10 cellular contexts compared by ENCODE assay signal in genomic region chr4:7052923-7053715, GRCh38. TPM values are rescaled to one million over a fixed set of nuclear protein-coding genes. Genes with fewer than 3 reads are reported as not detected.
DNase-seq lines count a peak whose midpoint lies in the region; ATAC-seq and TF ChIP-seq lines count a peak whose summit lies in the region.
"Had no signal": no experiment of that assay in that cellular context is flagged by ENCODE, and none has a peak within 500 bp of the region (broad histone marks: within the 10 kb centered on the region; RNA-seq: fewer than 3 reads in every experiment).

No MANE protein-coding gene starts in this region.

- H2AFZ ChIP-seq in GM23338 = no peak overlapping the region

- peaks cover 10 to 18% of the 10 kb centered on the region in 2 donors for H3K4me1 ChIP-seq in thyroid gland
- no peaks in the 10 kb centered on the region for H3K4me1 ChIP-seq in GM23338 (ENCODE audit: insufficient read depth)
- H3K4me1 ChIP-seq in HAP-1 = no peaks in the 10 kb centered on the region

- peaks cover 11% of the 10 kb centered on the region for H3K4me1 Mint-ChIP-seq in activated CD4-positive, alpha-beta T cell treated with anti-CD3 and anti-CD28 coated beads, Interleukin-2, amount 10 ng/mL, durations not matched to agents 24 days and 14 days
- H3K4me1 Mint-ChIP-seq in activated CD8-positive, alpha-beta T cell treated with anti-CD3 and anti-CD28 coated beads for 36 hours (ENCODE audit: low read depth) = peaks cover 27% of the 10 kb centered on the region
- H3K4me1 Mint-ChIP-seq in GM23338 = peaks cover 16% of the 10 kb centered on the region

- no peaks in the 10 kb centered on the region for H3K27me3 Mint-ChIP-seq in activated CD4-positive, alpha-beta T cell treated with anti-CD3 and anti-CD28 coated beads, Interleukin-2, amount 10 ng/mL, durations not matched to agents 24 days and 14 days
- H3K27me3 Mint-ChIP-seq in activated CD8-positive, alpha-beta T cell treated with anti-CD3 and anti-CD28 coated beads for 36 hours = no peaks in the 10 kb centered on the region
- peaks cover 3% of the 10 kb centered on the region for H3K27me3 Mint-ChIP-seq in GM23338 (ENCODE audit: insufficient read depth, low read depth, poor library complexity)

- no peaks in the 10 kb centered on the region for H3K9me3 Mint-ChIP-seq in activated CD4-positive, alpha-beta T cell treated with anti-CD3 and anti-CD28 coated beads, Interleukin-2, amount 10 ng/mL, durations not matched to agents 24 days and 14 days
- no peaks in the 10 kb centered on the region for H3K9me3 Mint-ChIP-seq in activated CD8-positive, alpha-beta T cell treated with anti-CD3 and anti-CD28 coated beads for 36 hours
- H3K9me3 Mint-ChIP-seq in GM23338 = no peaks in the 10 kb centered on the region; the same call in 2 of the 3 replicates
- H3K9me3 Mint-ChIP-seq: activated T-helper 1 cell treated with anti-CD3 and anti-CD28 coated beads, Interleukin-12 subunit alpha, Interleukin-12 subunit beta, Interleukin-2, Interleukin-4 antibody, amounts not matched to agents 30 ng/mL and 10 ng/mL and 1 ng/mL, durations not matched to agents 14 hours and 24 hours and 36 hours had no signal

- CTCF ChIA-PET in activated CD8-positive, alpha-beta T cell treated with anti-CD3 and anti-CD28 coated beads for 36 hours (lab: Charles Lee) = interaction anchor here (0.7 to 2.4 kb wide), 4 partner anchors 10 to 179 kb away, joined by 3 to 6 read pairs (median 3); partner anchors contain the start of gene TADA2B

- H3K27ac ChIP-seq in thyroid gland = peak overlapping the region; percentile 55 to 62 (median 61)
- no peak overlapping the region for H3K27ac ChIP-seq in GM23338 (ENCODE audit: low read depth)

- no peaks in the 10 kb centered on the region for H3F3A ChIP-seq in GM23338 (replicated peaks; ENCODE audit: low read depth)

- intact Hi-C loops in activated CD4-positive, alpha-beta T cell treated with anti-CD3 and anti-CD28 coated beads, Interleukin-2, amount 10 ng/mL, durations not matched to agents 24 days and 14 days (cut with micrococcal nuclease) = no loop called here
- intact Hi-C loops in activated CD8-positive, alpha-beta T cell treated with anti-CD3 and anti-CD28 coated beads for 36 hours (cut with micrococcal nuclease) = no loop called here
- intact Hi-C loops in left colon (cut with DNase I, micrococcal nuclease) = no loop called here
- intact Hi-C loops in thyroid gland (cut with DNase I) = no loop called here

- H3K27me3 ChIP-seq in thyroid gland (no peaks in the 10 kb centered on the region), GM23338 (ENCODE audit: insufficient read depth) (no peaks in the 10 kb centered on the region), HAP-1 (ENCODE audit: low read depth) (no peaks in the 10 kb centered on the region)

- H3K4me3 ChIP-seq in thyroid gland (replicated peaks in 1 of 3) (no peak overlapping the region), GM23338 (no peak overlapping the region), HAP-1 (no peak overlapping the region)

- no peak for TF ChIP-seq POLR2A in thyroid gland (IDR thresholded peaks at IDR 0.05)

- no peak overlapping the region for H3K4me3 Mint-ChIP-seq in activated CD4-positive, alpha-beta T cell treated with anti-CD3 and anti-CD28 coated beads, Interleukin-2, amount 10 ng/mL, durations not matched to agents 24 days and 14 days
- no peak overlapping the region for H3K4me3 Mint-ChIP-seq in activated CD8-positive, alpha-beta T cell treated with anti-CD3 and anti-CD28 coated beads for 36 hours
- H3K4me3 Mint-ChIP-seq in GM23338 = no peak overlapping the region
- H3K4me3 Mint-ChIP-seq: activated T-helper 1 cell treated with anti-CD3 and anti-CD28 coated beads, Interleukin-12 subunit alpha, Interleukin-12 subunit beta, Interleukin-2, Interleukin-4 antibody, amounts not matched to agents 30 ng/mL and 10 ng/mL and 1 ng/mL, durations not matched to agents 14 hours and 24 hours and 36 hours had no signal

- in situ Hi-C loops in G401 (cut with HindIII; ENCODE audit: low sequenced_read_pairs) = no loop called here
- in situ Hi-C loops in HAP-1 (cut with MboI; ENCODE audit: low sequenced_read_pairs) = no loop called here

- peak; percentile 62 for ATAC-seq in activated CD8-positive, alpha-beta T cell treated with anti-CD3 and anti-CD28 coated beads for 36 hours
- ATAC-seq in left colon = peak; percentile 24
- no peak; the same call in 2 of the 3 replicates for ATAC-seq in GM23338

- H3K27ac Mint-ChIP-seq in activated CD4-positive, alpha-beta T cell treated with anti-CD3 and anti-CD28 coated beads, Interleukin-2, amount 10 ng/mL, durations not matched to agents 24 days and 14 days = peak overlapping the region; percentile 56
- H3K27ac Mint-ChIP-seq in activated CD8-positive, alpha-beta T cell treated with anti-CD3 and anti-CD28 coated beads for 36 hours = peak overlapping the region; percentile 71
- no peak overlapping the region for H3K27ac Mint-ChIP-seq in GM23338
- H3K27ac Mint-ChIP-seq: activated T-helper 1 cell treated with anti-CD3 and anti-CD28 coated beads, Interleukin-12 subunit alpha, Interleukin-12 subunit beta, Interleukin-2, Interleukin-4 antibody, amounts not matched to agents 30 ng/mL and 10 ng/mL and 1 ng/mL, durations not matched to agents 14 hours and 24 hours and 36 hours had no signal

- WGBS in thyroid gland, 2 donors = 45 to 51% methylated on average over 14 to 17 of the region's 20 CpGs

- peaks cover 21% of the 10 kb centered on the region for H3K79me2 ChIP-seq in GM23338 (replicated peaks; ENCODE audit: insufficient read depth)

- H3K36me3 Mint-ChIP-seq in activated CD4-positive, alpha-beta T cell treated with anti-CD3 and anti-CD28 coated beads, Interleukin-2, amount 10 ng/mL, durations not matched to agents 24 days and 14 days (ENCODE audit: low read depth) = peaks cover 23% of the 10 kb centered on the region
- peaks cover 18% of the 10 kb centered on the region for H3K36me3 Mint-ChIP-seq in activated CD8-positive, alpha-beta T cell treated with anti-CD3 and anti-CD28 coated beads for 36 hours (ENCODE audit: low read depth)
- H3K36me3 Mint-ChIP-seq in GM23338 (ENCODE audit: low read depth) = peaks cover 9% of the 10 kb centered on the region

- POLR2A ChIA-PET in activated CD8-positive, alpha-beta T cell treated with anti-CD3 and anti-CD28 coated beads for 36 hours (lab: Charles Lee) = interaction anchor here (0.7 to 2.1 kb wide), 5 partner anchors 9 to 147 kb away, joined by 3 to 8 read pairs (median 3); partner anchors contain the start of gene GRPEL1

- no peaks in the 10 kb centered on the region for H3K9me3 ChIP-seq in thyroid gland
- no peaks in the 10 kb centered on the region for H3K9me3 ChIP-seq in HAP-1

- DNase-seq in activated CD4-positive, alpha-beta T cell treated with anti-CD3 and anti-CD28 coated beads, Interleukin-2, amount 10 ng/mL, durations not matched to agents 24 days and 14 days = peak; percentile 69
- DNase-seq in activated CD4-positive, alpha-beta T cell treated with anti-CD3 and anti-CD28 coated beads for 1 hour = no peak
- DNase-seq in activated CD8-positive, alpha-beta T cell treated with anti-CD3 and anti-CD28 coated beads for 36 hours = peak; percentile 37
- no peak for DNase-seq in left colon
- DNase-seq in thyroid gland = peak; percentile 93 to 95
- no peak for DNase-seq in GM23338 (ENCODE audit: low spot score)
- DNase-seq in G401 (ENCODE audit: low spot score) = no peak
- no peak for DNase-seq in HAP-1 (ENCODE audit: low spot score in 2 of 2)
- DNase-seq: SHP77 had no signal

- no peaks in the 10 kb centered on the region for H3K9me2 ChIP-seq in GM23338 (ENCODE audit: insufficient read depth)

- peaks cover 18 to 21% of the 10 kb centered on the region in 2 donors for H3K36me3 ChIP-seq in thyroid gland
- H3K36me3 ChIP-seq in GM23338 (ENCODE audit: insufficient read depth) = no peaks in the 10 kb centered on the region
- peaks cover 39% of the 10 kb centered on the region for H3K36me3 ChIP-seq in HAP-1 (replicated peaks)

- TF ChIP-seq CTCF in activated CD8-positive, alpha-beta T cell treated with anti-CD3 and anti-CD28 coated beads for 36 hours (IDR thresholded peaks at IDR 0.05) = no peak
- TF ChIP-seq CTCF in thyroid gland (IDR thresholded peaks at IDR 0.05) (peak in 1 of 6 experiments; percentile 15), GM23338 (conservative IDR thresholded peaks at IDR 0.05; ENCODE audit: low read depth in 2 of 2) (no peak)

- no peak overlapping the region for H3K4me2 ChIP-seq in GM23338

- peaks cover 22% of the 10 kb centered on the region for H4K20me1 ChIP-seq in GM23338 (replicated peaks; ENCODE audit: insufficient read depth)

TF ChIP-seq in GM23338, 12 proteins besides CTCF, POLR2A, EP300 and RAD21 (continues in another document):
- TF ChIP-seq JUNB (IDR thresholded peaks at IDR 0.05; ENCODE audit: unreplicated experiment) (no peak), ZNF114 (CRISPR knock-in tag; IDR thresholded peaks at IDR 0.05) (no peak), EZH2phosphoT487 (IDR thresholded peaks at IDR 0.05; ENCODE audit: unreplicated experiment) (no peak), EZH2 (IDR thresholded peaks at IDR 0.05; ENCODE audit: low read depth, unreplicated experiment) (no peak)

RNA-seq across cellular contexts. Expression of gene TADA2B, which starts 9.9 kb away (rescaled TPM):
- total RNA-seq in activated CD4-positive, alpha-beta T cell treated with anti-CD3 and anti-CD28 coated beads, Interleukin-2, amount 10 ng/mL, durations not matched to agents 24 days and 14 days = 12.9 and 13.3 TPM in 2 replicates
- total RNA-seq in activated CD8-positive, alpha-beta T cell treated with anti-CD3 and anti-CD28 coated beads for 36 hours = 10 to 100 TPM in 1 of 2 experiments, 1 to 10 TPM in 1; 7.7 to 10.0 TPM
- 10 to 100 TPM; 30.0 to 34.6 TPM for total RNA-seq in left colon
- 10 to 100 TPM; 17.9 to 34.1 (median 26.6) TPM for total RNA-seq in thyroid gland
- total RNA-seq in GM23338 (2014; rRNA removed; shearing (Covaris generic)) = 11.4 and 12.0 TPM in 2 replicates
- 3.0 and 3.6 TPM in 2 replicates for polyA plus RNA-seq in GM23338 (2016; fragmentation: Nextera tagmentation; extraction: Ambion mirVana)
- total RNA-seq in G401 (2014; rRNA removed; shearing (Covaris generic)) = 9.1 and 19.6 TPM in 2 replicates

RNA-seq across cellular contexts. Expression of gene GRPEL1, which starts 14.7 kb away (rescaled TPM):
- total RNA-seq in activated CD4-positive, alpha-beta T cell treated with anti-CD3 and anti-CD28 coated beads, Interleukin-2, amount 10 ng/mL, durations not matched to agents 24 days and 14 days = 100 and 106 TPM in 2 replicates
- total RNA-seq in activated CD8-positive, alpha-beta T cell treated with anti-CD3 and anti-CD28 coated beads for 36 hours = 10 to 100 TPM; 82.4 to 84.5 TPM
- total RNA-seq in left colon = 10 to 100 TPM; 29.5 to 36.0 TPM
- total RNA-seq in thyroid gland = 10 to 100 TPM; 13.4 to 21.9 (median 17.5) TPM
- 27.4 and 27.6 TPM in 2 replicates for total RNA-seq in GM23338 (2014; rRNA removed; shearing (Covaris generic))
- polyA plus RNA-seq in GM23338 (2016; fragmentation: Nextera tagmentation; extraction: Ambion mirVana) = 108 and 112 TPM in 2 replicates
- 32.2 and 33.8 TPM in 2 replicates for total RNA-seq in G401 (2014; rRNA removed; shearing (Covaris generic))

Comparison
In these comparisons a context has a peak if more than half of its experiments do, and no peak if none do; other contexts are left out.
1. DNase-seq: peak in activated CD4-positive, alpha-beta T cell treated with anti-CD3 and anti-CD28 coated beads, Interleukin-2, amount 10 ng/mL, durations not matched to agents 24 days and 14 days (single experiment), activated CD8-positive, alpha-beta T cell treated with anti-CD3 and anti-CD28 coated beads for 36 hours (single experiment) and thyroid gland (2 of 2); none in activated CD4-positive, alpha-beta T cell treated with anti-CD3 and anti-CD28 coated beads for 1 hour (single experiment), left colon (0 of 2), GM23338 (single experiment), G401 (single experiment) and HAP-1 (0 of 2).